1 cellular context compared by ENCODE assay signal in genomic region chr7:104985259-104985617, GRCh38.
TF ChIP-seq lines count a peak whose summit lies in the region.

No MANE protein-coding gene starts in this region.

TF ChIP-seq in HCT116, 20 proteins besides CTCF, POLR2A, EP300 and RAD21 (continued from another document):
- no peak for TF ChIP-seq REST (IDR thresholded peaks at IDR 0.05; ENCODE audit: low read depth)
- no peak for TF ChIP-seq EZH2phosphoT487 (IDR thresholded peaks at IDR 0.05; ENCODE audit: borderline replicate concordance)
- TF ChIP-seq EGR1 (IDR thresholded peaks at IDR 0.05; ENCODE audit: low read depth) = no peak
- TF ChIP-seq TCF7L2 (IDR thresholded peaks at IDR 0.05; ENCODE audit: borderline replicate concordance, extremely low read depth, insufficient read depth, insufficient read length) = no peak
- no peak for TF ChIP-seq SP1 (IDR thresholded peaks at IDR 0.05; ENCODE audit: low read depth)
- TF ChIP-seq ZNF274 (IDR thresholded peaks at IDR 0.05; ENCODE audit: low read depth, low read length) = no peak
- no peak for TF ChIP-seq FOSL1 (IDR thresholded peaks at IDR 0.05; ENCODE audit: low read depth)
- TF ChIP-seq JUND (IDR thresholded peaks at IDR 0.05) = no peak
- TF ChIP-seq EZH2 (IDR thresholded peaks at IDR 0.05) = no peak
- no peak for TF ChIP-seq SIN3A (IDR thresholded peaks at IDR 0.05; ENCODE audit: low read depth)
- no peak for TF ChIP-seq ELF1 (IDR thresholded peaks at IDR 0.05; ENCODE audit: borderline replicate concordance, low read depth)
- no peak for TF ChIP-seq SRF (IDR thresholded peaks at IDR 0.05; ENCODE audit: low read depth)
- TF ChIP-seq, protein P1, sequence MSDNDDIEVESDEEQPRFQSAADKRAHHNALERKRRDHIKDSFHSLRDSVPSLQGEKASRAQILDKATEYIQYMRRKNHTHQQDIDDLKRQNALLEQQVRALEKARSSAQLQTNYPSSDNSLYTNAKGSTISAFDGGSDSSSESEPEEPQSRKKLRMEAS (IDR thresholded peaks at IDR 0.05) = no peak
- no peak for TF ChIP-seq ZBTB33 (IDR thresholded peaks at IDR 0.05; ENCODE audit: extremely low read depth, insufficient replicate concordance, low read length)
